In genomic region chr9:4640027-4640426, GRCh38 we compare ENCODE assay signal across 9 cellular contexts. TPM values are rescaled to one million over a fixed set of nuclear protein-coding genes. Genes with fewer than 3 reads are reported as not detected.
DNase-seq lines count a peak whose midpoint lies in the region; ATAC-seq and TF ChIP-seq lines count a peak whose summit lies in the region.
"Had no signal": no experiment of that assay in that cellular context is flagged by ENCODE, and none has a peak within 500 bp of the region (broad histone marks: within the 10 kb centered on the region; RNA-seq: fewer than 3 reads in every experiment).

No MANE protein-coding gene starts in this region.

- TF ChIP-seq CTCF in heart right ventricle (IDR thresholded peaks at IDR 0.05) (peak; percentile 15 to 72 (median 55)), right lobe of liver (IDR thresholded peaks at IDR 0.05) (peak; percentile 39 to 62 (median 53))

- no peak overlapping the region for H3K27ac Mint-ChIP-seq in activated naive CD8-positive, alpha-beta T cell treated with anti-CD3 and anti-CD28 coated beads, Interleukin-2, amount 50 U/mL, for 24 hours

- H3K27me3 Mint-ChIP-seq in activated naive CD8-positive, alpha-beta T cell treated with anti-CD3 and anti-CD28 coated beads, Interleukin-2, amount 50 U/mL, for 24 hours: no peaks in the 10 kb centered on the region

- H3K36me3 ChIP-seq in heart right ventricle (no peaks in the 10 kb centered on the region), right lobe of liver (no peaks in the 10 kb centered on the region)

- no peaks in the 10 kb centered on the region for H3K27me3 ChIP-seq in heart right ventricle
- H3K27me3 ChIP-seq in right lobe of liver: no peaks in the 10 kb centered on the region

- H3K9me3 ChIP-seq in heart right ventricle (no peaks in the 10 kb centered on the region), right lobe of liver (no peaks in the 10 kb centered on the region)

- peak in 1 of 8 donors; percentile 39 for ATAC-seq in heart right ventricle
- no peak for ATAC-seq in left ventricle myocardium superior
- ATAC-seq in activated naive CD8-positive, alpha-beta T cell treated with anti-CD3 and anti-CD28 coated beads, Interleukin-2, amount 50 U/mL, for 24 hours: no peak
- ATAC-seq in right lobe of liver: peak; percentile 55 to 77 (median 72)
- no peak for ATAC-seq in GM18505 (IDR thresholded peaks at IDR 0.05; ENCODE audit: unreplicated experiment)
- ATAC-seq: activated naive CD4-positive, alpha-beta T cell treated with anti-CD3 and anti-CD28 coated beads, Interleukin-2, amount 50 U/mL, for 72 hours had no signal

- H3K4me1 ChIP-seq in heart right ventricle (no peaks in the 10 kb centered on the region), right lobe of liver (no peaks in the 10 kb centered on the region)

- TF ChIP-seq POLR2A in right lobe of liver (IDR thresholded peaks at IDR 0.05) (no peak), GM18505 (IDR thresholded peaks at IDR 0.05; ENCODE audit: borderline replicate concordance, extremely low read depth, insufficient read depth, insufficient read length) (no peak)

- DNase-seq in heart right ventricle: no peak
- DNase-seq in left ventricle myocardium superior: no peak
- DNase-seq in NCI-H345 treated with DMSO at 0.1 percent for 48 hours (lab: John Stamatoyannopoulos, UW; ENCODE audit: unreplicated experiment): peak; percentile 12
- DNase-seq in activated naive CD8-positive, alpha-beta T cell treated with anti-CD3 and anti-CD28 coated beads, Interleukin-2, amount 50 U/mL, for 24 hours: peak; percentile 54
- DNase-seq in right lobe of liver: no peak
- DNase-seq in globus pallidus (ENCODE audit: low spot score): no peak
- no peak for DNase-seq in OCI-M2 (lab: John Stamatoyannopoulos, UW; ENCODE audit: unreplicated experiment)

- H3K4me3 Mint-ChIP-seq in activated naive CD8-positive, alpha-beta T cell treated with anti-CD3 and anti-CD28 coated beads, Interleukin-2, amount 50 U/mL, for 24 hours: no peak overlapping the region

- intact Hi-C loops in heart right ventricle (cut with DNase I): loop anchor here in 5 of 10 donors (2.0 to 5.0 kb wide), 3 partner anchors 257 to 259 kb away; no protein-coding TSS in a partner anchor
- intact Hi-C loops in left ventricle myocardium superior (cut with micrococcal nuclease): loop anchor here (5.0 kb wide), 1 partner anchor 258 kb away; no protein-coding TSS in a partner anchor
- intact Hi-C loops in right lobe of liver (cut with DNase I): no loop called here

- H3K4me3 ChIP-seq in heart right ventricle (no peak overlapping the region), right lobe of liver (no peak overlapping the region)

- no peaks in the 10 kb centered on the region for H3K4me1 Mint-ChIP-seq in activated naive CD8-positive, alpha-beta T cell treated with anti-CD3 and anti-CD28 coated beads, Interleukin-2, amount 50 U/mL, for 24 hours

- H3K36me3 Mint-ChIP-seq in activated naive CD8-positive, alpha-beta T cell treated with anti-CD3 and anti-CD28 coated beads, Interleukin-2, amount 50 U/mL, for 24 hours (ENCODE audit: low read depth): no peaks in the 10 kb centered on the region
- H3K36me3 Mint-ChIP-seq: activated naive CD4-positive, alpha-beta T cell treated with anti-CD3 and anti-CD28 coated beads, Interleukin-2, amount 50 U/mL, for 72 hours had no signal

- H3K27ac ChIP-seq in heart right ventricle (no peak overlapping the region), right lobe of liver (no peak overlapping the region)

- no peaks in the 10 kb centered on the region for H3K9me3 Mint-ChIP-seq in activated naive CD8-positive, alpha-beta T cell treated with anti-CD3 and anti-CD28 coated beads, Interleukin-2, amount 50 U/mL, for 24 hours
- H3K9me3 Mint-ChIP-seq: activated naive CD4-positive, alpha-beta T cell treated with anti-CD3 and anti-CD28 coated beads, Interleukin-2, amount 50 U/mL, for 72 hours had no signal

- WGBS in heart right ventricle, 2 donors: 58 to 63% methylated on average over 2 of the region's 2 CpGs
- WGBS in right lobe of liver (ENCODE audit: insufficient coverage, low coverage, low lambda C conversion rate, missing lambda C conversion rate): 41% methylated on average over 2 of the region's 2 CpGs

RNA-seq across cellular contexts. Expression of gene PLPP6, which starts 22.1 kb away (rescaled TPM):
- 1 to 10 TPM; 2.2 to 4.1 (median 2.6) TPM for total RNA-seq in heart right ventricle
- polyA plus RNA-seq in heart right ventricle: 1 to 10 TPM; 1.9 to 2.0 TPM
- total RNA-seq in left ventricle myocardium superior: 1.8 TPM
- total RNA-seq in right lobe of liver: 10 to 100 TPM in 2 of 6 experiments, 1 to 10 TPM in 4; 7.8 to 12.4 (median 9.3) TPM

RNA-seq across cellular contexts. Expression of gene SPATA6L, which starts 26.3 kb away (rescaled TPM):
- total RNA-seq in heart right ventricle (1 to 10 TPM in 7 of 10 donors, under 1 TPM in 3; 0.47 to 1.9 (median 1.3) TPM), left ventricle myocardium superior (0.87 TPM), right lobe of liver (10 to 100 TPM in 1 of 6 experiments, 1 to 10 TPM in 5; 3.7 to 18.8 (median 5.0) TPM)
- polyA plus RNA-seq in heart right ventricle: under 1 TPM; 0.36 to 0.95 TPM

RNA-seq across cellular contexts. Expression of gene CDC37L1, which starts 39.3 kb away (rescaled TPM):
- total RNA-seq in heart right ventricle: 10 to 100 TPM; 29.8 to 58.4 (median 36.6) TPM
- 10 to 100 TPM; 13.4 to 44.8 TPM for polyA plus RNA-seq in heart right ventricle
- total RNA-seq in left ventricle myocardium superior: 35.3 TPM
- total RNA-seq in right lobe of liver: 10 to 100 TPM; 20.9 to 42.4 (median 30.8) TPM

Comparison
In these comparisons a context has a peak if more than half of its experiments do, and no peak if none do; other contexts are left out.
1. ATAC-seq: peak in right lobe of liver (4 of 4); none in left ventricle myocardium superior (single experiment), activated naive CD8-positive, alpha-beta T cell treated with anti-CD3 and anti-CD28 coated beads, Interleukin-2, amount 50 U/mL, for 24 hours (single experiment) and GM18505 (single experiment).
2. DNase-seq: peak in NCI-H345 treated with DMSO at 0.1 percent for 48 hours (single experiment) and activated naive CD8-positive, alpha-beta T cell treated with anti-CD3 and anti-CD28 coated beads, Interleukin-2, amount 50 U/mL, for 24 hours (single experiment); none in heart right ventricle (0 of 2), left ventricle myocardium superior (single experiment), right lobe of liver (0 of 3), globus pallidus (single experiment) and OCI-M2 (single experiment).